In genomic region chr13:98878421-98879126, GRCh38 we compare ENCODE assay signal across 18 cellular contexts.
DNase-seq lines count a peak whose midpoint lies in the region; ATAC-seq and TF ChIP-seq lines count a peak whose summit lies in the region.
"Had no signal": no experiment of that assay in that cellular context is flagged by ENCODE, and none has a peak within 500 bp of the region (broad histone marks: within the 10 kb centered on the region; RNA-seq: fewer than 3 reads in every experiment).

No MANE protein-coding gene starts in this region.

- H3K27me3 ChIP-seq in right cardiac atrium (ENCODE audit: control insufficient read depth, insufficient read depth) = no peaks in the 10 kb centered on the region
- no peaks in the 10 kb centered on the region for H3K27me3 ChIP-seq in stomach smooth muscle (ENCODE audit: control insufficient read depth in 1 of 2, insufficient read depth in 2 of 2, low read length in 2 of 2)
- H3K27me3 ChIP-seq: cardiac muscle cell, SJSA1 had no signal

- peaks cover 46% of the 10 kb centered on the region in 2 donors for H3K36me3 ChIP-seq in stomach smooth muscle (ENCODE audit: control insufficient read depth in 2 of 2, insufficient read depth in 2 of 2, low read length in 2 of 2)

- H3K4me1 ChIP-seq in right cardiac atrium (ENCODE audit: control insufficient read depth, insufficient read depth, low read length) (no peaks in the 10 kb centered on the region), stomach smooth muscle (ENCODE audit: control insufficient read depth, insufficient read depth, low read length) (peaks cover 16% of the 10 kb centered on the region)

- 55% methylated on average over 5 of the region's 5 CpGs for WGBS in right cardiac atrium

- H3K4me3 ChIP-seq in right cardiac atrium (ENCODE audit: low read length) (no peak overlapping the region), stomach smooth muscle (ENCODE audit: low read length in 2 of 2) (no peak overlapping the region)
- H3K4me3 ChIP-seq: cardiac muscle cell, psoas muscle, SJSA1 had no signal

- peaks cover 7% of the 10 kb centered on the region for H3K9me3 Mint-ChIP-seq in activated CD8-positive, alpha-beta T cell treated with anti-CD3 and anti-CD28 coated beads for 36 hours
- peaks cover 5% of the 10 kb centered on the region for H3K9me3 Mint-ChIP-seq in activated CD8-positive, alpha-beta T cell treated with anti-CD3 and anti-CD28 coated beads, Interleukin-2, amount 10 ng/mL, durations not matched to agents 7 days and 5 days (ENCODE audit: insufficient read depth)

- H3K27me3 Mint-ChIP-seq in activated CD8-positive, alpha-beta T cell treated with anti-CD3 and anti-CD28 coated beads for 36 hours = no peaks in the 10 kb centered on the region
- H3K27me3 Mint-ChIP-seq in activated CD8-positive, alpha-beta T cell treated with anti-CD3 and anti-CD28 coated beads, Interleukin-2, amount 10 ng/mL, durations not matched to agents 7 days and 5 days (ENCODE audit: low read depth) = no peaks in the 10 kb centered on the region
- H3K27me3 Mint-ChIP-seq: activated CD8-positive, alpha-beta memory T cell treated with anti-CD3 and anti-CD28 coated beads, Interleukin-2, amount 10 ng/mL, durations not matched to agents 7 days and 5 days; IgD-negative memory B cell had no signal

- peaks cover 22% of the 10 kb centered on the region for H3K4me1 Mint-ChIP-seq in activated CD8-positive, alpha-beta T cell treated with anti-CD3 and anti-CD28 coated beads for 36 hours (ENCODE audit: low read depth)
- H3K4me1 Mint-ChIP-seq in activated CD8-positive, alpha-beta T cell treated with anti-CD3 and anti-CD28 coated beads, Interleukin-2, amount 10 ng/mL, durations not matched to agents 7 days and 5 days (ENCODE audit: low read depth) = peaks cover 22% of the 10 kb centered on the region

- no peak for TF ChIP-seq CTCF in activated CD8-positive, alpha-beta T cell treated with anti-CD3 and anti-CD28 coated beads for 36 hours (IDR thresholded peaks at IDR 0.05)

- H3K36me3 Mint-ChIP-seq in activated CD8-positive, alpha-beta T cell treated with anti-CD3 and anti-CD28 coated beads for 36 hours (ENCODE audit: low read depth) = peaks cover 57% of the 10 kb centered on the region
- peaks cover 72% of the 10 kb centered on the region for H3K36me3 Mint-ChIP-seq in activated CD8-positive, alpha-beta T cell treated with anti-CD3 and anti-CD28 coated beads, Interleukin-2, amount 10 ng/mL, durations not matched to agents 7 days and 5 days (ENCODE audit: low read depth)

- CTCF ChIA-PET in activated CD8-positive, alpha-beta T cell treated with anti-CD3 and anti-CD28 coated beads for 36 hours (lab: Charles Lee) = interaction anchor here (0.9 to 1.2 kb wide), 4 partner anchors 10 to 36 kb away, joined by 3 to 6 read pairs (median 3); no protein-coding TSS in a partner anchor
- CTCF ChIA-PET in activated CD8-positive, alpha-beta T cell treated with anti-CD3 and anti-CD28 coated beads, Interleukin-2, amount 10 ng/mL, durations not matched to agents 7 days and 5 days (lab: Charles Lee) = interaction anchor here (1.1 kb wide), 1 partner anchor 36 kb away, joined by 3 read pairs; no protein-coding TSS in a partner anchor

- H3K9ac ChIP-seq in stomach smooth muscle (ENCODE audit: low read length in 2 of 2) = peak overlapping the region in 1 of 2 donors; percentile 42

- no peak overlapping the region for H3K27ac ChIP-seq in right cardiac atrium (ENCODE audit: low read length)
- peak overlapping the region; percentile 50 for H3K27ac ChIP-seq in stomach smooth muscle (ENCODE audit: low read length)
- H3K27ac ChIP-seq: cardiac muscle cell, psoas muscle, SJSA1, VCaP had no signal

- H3K27ac Mint-ChIP-seq in activated CD8-positive, alpha-beta T cell treated with anti-CD3 and anti-CD28 coated beads for 36 hours = peak overlapping the region; percentile 18
- no peak overlapping the region for H3K27ac Mint-ChIP-seq in activated CD8-positive, alpha-beta T cell treated with anti-CD3 and anti-CD28 coated beads, Interleukin-2, amount 10 ng/mL, durations not matched to agents 7 days and 5 days
- H3K27ac Mint-ChIP-seq: activated CD8-positive, alpha-beta memory T cell treated with anti-CD3 and anti-CD28 coated beads, Interleukin-2, amount 10 ng/mL, durations not matched to agents 7 days and 5 days had no signal

- ATAC-seq in activated CD8-positive, alpha-beta T cell treated with anti-CD3 and anti-CD28 coated beads for 36 hours = no peak
- ATAC-seq in activated CD8-positive, alpha-beta T cell treated with anti-CD3 and anti-CD28 coated beads, Interleukin-2, amount 10 ng/mL, durations not matched to agents 7 days and 5 days = no peak
- ATAC-seq in right cardiac atrium = peak; percentile 33 to 58
- no peak for ATAC-seq in HG02610 (IDR thresholded peaks at IDR 0.05; ENCODE audit: unreplicated experiment)
- ATAC-seq: activated CD8-positive, alpha-beta memory T cell treated with anti-CD3 and anti-CD28 coated beads, Interleukin-2, amount 10 ng/mL, durations not matched to agents 7 days and 5 days had no signal

- POLR2A ChIA-PET in activated CD8-positive, alpha-beta T cell treated with anti-CD3 and anti-CD28 coated beads for 36 hours (lab: Charles Lee) = interaction anchor here (1.1 to 1.3 kb wide), 2 partner anchors 9 to 18 kb away, joined by 3 to 4 read pairs; no protein-coding TSS in a partner anchor
- POLR2A ChIA-PET in activated CD8-positive, alpha-beta T cell treated with anti-CD3 and anti-CD28 coated beads, Interleukin-2, amount 10 ng/mL, durations not matched to agents 7 days and 5 days (lab: Charles Lee) = no interaction called here

- no peaks in the 10 kb centered on the region for H3K9me3 ChIP-seq in right cardiac atrium (ENCODE audit: control insufficient read depth, low read length)
- H3K9me3 ChIP-seq in stomach smooth muscle (ENCODE audit: control insufficient read depth in 2 of 2, low read length in 2 of 2) = peaks cover 0 to under 1% of the 10 kb centered on the region in 2 donors
- H3K9me3 ChIP-seq: psoas muscle had no signal

- intact Hi-C loops in activated CD8-positive, alpha-beta T cell treated with anti-CD3 and anti-CD28 coated beads for 36 hours (cut with micrococcal nuclease) = no loop called here
- intact Hi-C loops in right cardiac atrium (cut with DNase I) = loop anchor here in 1 of 4 donors (10.0 kb wide), 1 partner anchor 156 kb away; no protein-coding TSS in a partner anchor

- DNase-seq in activated CD8-positive, alpha-beta T cell treated with anti-CD3 and anti-CD28 coated beads for 36 hours = no peak
- DNase-seq in activated CD8-positive, alpha-beta T cell treated with anti-CD3 and anti-CD28 coated beads, Interleukin-2, amount 10 ng/mL, durations not matched to agents 7 days and 5 days = no peak
- DNase-seq in anterior cingulate cortex (lab: John Stamatoyannopoulos, UW) (peak in 50 of 58 donors; percentile 7 to 82 (median 48)), right cardiac atrium (peak in 1 of 3 donors; percentile 62), COLO829 (ENCODE audit: low spot score) (no peak)
- DNase-seq in activated CD4-positive, CD25-positive, alpha-beta regulatory T cell treated with anti-CD3 and anti-CD28 coated beads, Interleukin-2, amount 50 U/mL, for 72 hours = no peak
- DNase-seq: activated CD8-positive, alpha-beta memory T cell treated with anti-CD3 and anti-CD28 coated beads, Interleukin-2, amount 10 ng/mL, durations not matched to agents 7 days and 5 days; GDM1; NCI-H1048; NCI-H226; psoas muscle; stimulated activated CD4-positive, alpha-beta T cell treated with anti-CD3 and anti-CD28 coated beads, Interleukin-15, amount 100 ng/mL, for 24 hours had no signal

- no peak overlapping the region for H3K4me3 Mint-ChIP-seq in activated CD8-positive, alpha-beta T cell treated with anti-CD3 and anti-CD28 coated beads for 36 hours
- no peak overlapping the region for H3K4me3 Mint-ChIP-seq in activated CD8-positive, alpha-beta T cell treated with anti-CD3 and anti-CD28 coated beads, Interleukin-2, amount 10 ng/mL, durations not matched to agents 7 days and 5 days
- H3K4me3 Mint-ChIP-seq: activated CD8-positive, alpha-beta memory T cell treated with anti-CD3 and anti-CD28 coated beads, Interleukin-2, amount 10 ng/mL, durations not matched to agents 7 days and 5 days; IgD-negative memory B cell had no signal

Comparison
In these comparisons a context has a peak if more than half of its experiments do, and no peak if none do; other contexts are left out.
1. ATAC-seq: peak in right cardiac atrium (2 of 2); none in activated CD8-positive, alpha-beta T cell treated with anti-CD3 and anti-CD28 coated beads for 36 hours (single experiment), activated CD8-positive, alpha-beta T cell treated with anti-CD3 and anti-CD28 coated beads, Interleukin-2, amount 10 ng/mL, durations not matched to agents 7 days and 5 days (single experiment) and HG02610 (single experiment).
2. DNase-seq: peak in anterior cingulate cortex (50 of 58); none in activated CD8-positive, alpha-beta T cell treated with anti-CD3 and anti-CD28 coated beads for 36 hours (single experiment), activated CD8-positive, alpha-beta T cell treated with anti-CD3 and anti-CD28 coated beads, Interleukin-2, amount 10 ng/mL, durations not matched to agents 7 days and 5 days (single experiment), activated CD4-positive, CD25-positive, alpha-beta regulatory T cell treated with anti-CD3 and anti-CD28 coated beads, Interleukin-2, amount 50 U/mL, for 72 hours (single experiment) and COLO829 (single experiment).